29 cellular contexts compared by ENCODE assay signal in the genomic region with DNA sequence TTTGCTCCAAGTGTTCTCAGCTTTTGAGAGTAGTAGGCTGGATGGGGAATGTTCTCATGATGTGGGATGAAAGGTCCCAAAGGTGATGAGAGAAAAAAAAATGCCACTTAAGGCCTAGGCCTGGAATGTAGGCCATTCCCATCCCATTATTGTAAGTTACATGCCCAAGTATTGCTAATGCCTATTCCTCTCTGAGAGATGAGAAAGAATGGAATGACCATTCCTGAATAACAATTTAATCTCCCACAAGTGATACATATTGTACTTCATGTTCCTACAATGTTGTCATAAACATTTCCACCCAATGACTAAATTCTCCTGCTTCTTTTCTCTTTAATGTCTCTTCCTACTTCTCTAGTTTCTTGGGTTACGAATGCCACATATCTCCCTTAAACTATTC.
DNase-seq lines count a peak whose midpoint lies in the region; ATAC-seq, FAIRE-seq and TF ChIP-seq lines count a peak whose summit lies in the region.
"Had no signal": no experiment of that assay in that cellular context is flagged by ENCODE, and none has a peak within 500 bp of the region (broad histone marks: within the 10 kb centered on the region; RNA-seq: fewer than 3 reads in every experiment).

No MANE protein-coding gene starts in this region.

- no peaks in the 10 kb centered on the region for H3K36me3 ChIP-seq in astrocyte (ENCODE audit: insufficient read depth, low read length)
- H3K36me3 ChIP-seq: SJCRH30 had no signal

- H3K27me3 Mint-ChIP-seq in HFFc6 (ENCODE audit: insufficient read depth), result no peaks in the 10 kb centered on the region; the same call in 1 of the 2 replicates
- no peaks in the 10 kb centered on the region for H3K27me3 Mint-ChIP-seq in astrocyte (ENCODE audit: low read depth, unreplicated experiment)
- H3K27me3 Mint-ChIP-seq: CD4-positive, alpha-beta memory T cell had no signal

- TF ChIP-seq CTCF in AG04449 (IDR thresholded peaks at IDR 0.05; ENCODE audit: insufficient read depth, low read length, missing control alignments), result no peak
- no peak for TF ChIP-seq CTCF in HFFc6 (IDR thresholded peaks at IDR 0.05)
- no peak for TF ChIP-seq CTCF in astrocyte (IDR thresholded peaks at IDR 0.05; ENCODE audit: insufficient read depth, low read depth, low read length)

- H3K27me3 ChIP-seq in astrocyte (ENCODE audit: insufficient read depth, low read length), result no peaks in the 10 kb centered on the region
- H3K27me3 ChIP-seq: SJCRH30 had no signal

- no peak overlapping the region for H3K9ac ChIP-seq in astrocyte (ENCODE audit: low read length)

- H3K4me1 Mint-ChIP-seq in HFFc6 (ENCODE audit: low read depth) (peaks cover 31% of the 10 kb centered on the region), astrocyte (ENCODE audit: low read depth, unreplicated experiment) (peaks cover 5% of the 10 kb centered on the region)
- H3K4me1 Mint-ChIP-seq: H9 had no signal

- H3K4me3 Mint-ChIP-seq in HFFc6 (no peak overlapping the region), astrocyte (ENCODE audit: unreplicated experiment) (no peak overlapping the region)
- H3K4me3 Mint-ChIP-seq: CD4-positive, alpha-beta memory T cell; H9 had no signal

- H3K4me2 ChIP-seq in astrocyte (ENCODE audit: low read length), result no peak overlapping the region
- H3K4me2 ChIP-seq: PC-9 had no signal

- no peaks in the 10 kb centered on the region for H3K79me2 ChIP-seq in astrocyte (ENCODE audit: insufficient read depth, low read length)

- H3K4me3 ChIP-seq in AG04449 (ENCODE audit: low read depth, low read length), result no peak overlapping the region
- H3K4me3 ChIP-seq in astrocyte (ENCODE audit: insufficient read depth, low read depth, low read length), result no peak overlapping the region
- H3K4me3 ChIP-seq: GM12878, PC-9, SJCRH30 had no signal

- POLR2A ChIA-PET in AG04449 (lab: Yijun Ruan, JAX), result interaction anchor here (0.5 kb wide), 1 partner anchor 25 kb away, joined by 3 read pairs; no protein-coding TSS in a partner anchor

- no peak for FAIRE-seq in astrocyte (lab: Jason Lieb, UNC)
- FAIRE-seq: G401.6, GM12878 had no signal

- H4K20me1 ChIP-seq in astrocyte (ENCODE audit: insufficient read depth, low read length), result no peaks in the 10 kb centered on the region

- CTCF ChIA-PET in AG04449 (lab: Yijun Ruan, JAX), result no interaction called here

- peaks cover 6% of the 10 kb centered on the region for H3K9me3 ChIP-seq in astrocyte (ENCODE audit: insufficient read depth, low read depth, low read length)
- H3K9me3 ChIP-seq: SJCRH30 had no signal

- H3K36me3 Mint-ChIP-seq in HFFc6 (ENCODE audit: low read depth) (no peaks in the 10 kb centered on the region), astrocyte (ENCODE audit: low read depth, unreplicated experiment) (no peaks in the 10 kb centered on the region)
- H3K36me3 Mint-ChIP-seq: CD4-positive, alpha-beta memory T cell had no signal

- no peak for ATAC-seq in HG03039 (IDR thresholded peaks at IDR 0.05; ENCODE audit: unreplicated experiment)
- ATAC-seq: GM12878, Right ventricle myocardium inferior, SK-N-SH treated with all-trans-retinoic acid at 6 μM for 48 hours had no signal

- DNase-seq in AG04449 (ENCODE audit: low read depth, low spot score) (peak; percentile 16), HFFc6 (peak; percentile 19), astrocyte (ENCODE audit: low read depth) (peak; percentile 18), iris pigment epithelial cell (ENCODE audit: low read depth) (peak; percentile 20), NCI-H526 treated with DMSO at 0.1 percent for 48 hours (lab: John Stamatoyannopoulos, UW) (no peak), T-helper 1 cell (no peak)
- no peak for DNase-seq in stimulated activated CD4-positive, alpha-beta T cell treated with anti-CD3 and anti-CD28 coated beads, Interleukin-12 subunit alpha, Interleukin-12 subunit beta, amount 100 ng/mL, for 4 hours
- DNase-seq: C1 segment of cervical spinal cord; CD4-positive, alpha-beta memory T cell; COR-L47; DMS53; H9; NCI-H1092; NCI-H1417 treated with DMSO at 0.1 percent for 48 hours; NCI-H1694 treated with DMSO at 0.1 percent for 48 hours; NCI-H2081 treated with DMSO at 0.1 percent for 48 hours; NCI-H2171 treated with DMSO at 0.1 percent for 48 hours; NCI-H345; NCI-H510A treated with DMSO at 0.1 percent for 48 hours; NCI-H748 treated with DMSO at 0.1 percent for 48 hours; NK-92 treated with Interleukin-12 subunit alpha and Interleukin-12 subunit beta, amount 100 ng/mL, for 24 hours; PC-9; SJCRH30 had no signal

- H3K9me3 Mint-ChIP-seq in HFFc6, result peaks cover 7% of the 10 kb centered on the region; the same call in 1 of the 2 replicates
- peaks cover 7% of the 10 kb centered on the region for H3K9me3 Mint-ChIP-seq in astrocyte (ENCODE audit: unreplicated experiment)

- no peak overlapping the region for H3K27ac ChIP-seq in astrocyte (ENCODE audit: low read depth, low read length)
- H3K27ac ChIP-seq: 22Rv1, PC-9, SJCRH30 had no signal

- no peak overlapping the region for H2AFZ ChIP-seq in astrocyte (ENCODE audit: low read depth, low read length)
- H2AFZ ChIP-seq: PC-9 had no signal

- H3K4me1 ChIP-seq in astrocyte (ENCODE audit: insufficient read depth, low read length), result peaks cover 3% of the 10 kb centered on the region
- H3K4me1 ChIP-seq: SJCRH30 had no signal

- H3K27ac Mint-ChIP-seq in HFFc6, result peak overlapping the region; percentile 16; the same call in 1 of the 2 replicates
- H3K27ac Mint-ChIP-seq in astrocyte (ENCODE audit: unreplicated experiment), result no peak overlapping the region
- H3K27ac Mint-ChIP-seq: CD4-positive, alpha-beta memory T cell; H9 had no signal

Comparison
In these comparisons a context has a peak if more than half of its experiments do, and no peak if none do; other contexts are left out.
1. DNase-seq: peak in AG04449 (single experiment), HFFc6 (single experiment), astrocyte (single experiment) and iris pigment epithelial cell (single experiment); none in stimulated activated CD4-positive, alpha-beta T cell treated with anti-CD3 and anti-CD28 coated beads, Interleukin-12 subunit alpha, Interleukin-12 subunit beta, amount 100 ng/mL, for 4 hours (single experiment), NCI-H526 treated with DMSO at 0.1 percent for 48 hours (single experiment) and T-helper 1 cell (0 of 5).